ENCODE assay signal across 10 cellular contexts in genomic region chr4:6732441-6733357, GRCh38. TPM values are rescaled to one million over a fixed set of nuclear protein-coding genes. Genes with fewer than 3 reads are reported as not detected.
DNase-seq lines count a peak whose midpoint lies in the region; ATAC-seq and TF ChIP-seq lines count a peak whose summit lies in the region.
"Had no signal": no experiment of that assay in that cellular context is flagged by ENCODE, and none has a peak within 500 bp of the region (broad histone marks: within the 10 kb centered on the region; RNA-seq: fewer than 3 reads in every experiment).

No MANE protein-coding gene starts in this region.

- DNase-seq in CD8-positive, alpha-beta memory T cell: no peak
- peak; percentile 26 for DNase-seq in RPMI8226
- peak; percentile 93 for DNase-seq in fibroblast of pulmonary artery (ENCODE audit: low read depth)
- DNase-seq in osteocyte (ENCODE audit: extremely low spot score, unreplicated experiment): peak; percentile 92
- no peak for DNase-seq in activated T-cell treated with anti-CD3 and anti-CD28 coated beads, Interleukin-2, amount 50 U/mL, for 4 hours
- DNase-seq in SW 1271 (lab: John Stamatoyannopoulos, UW): no peak

- peaks cover 5% of the 10 kb centered on the region for H3K4me1 ChIP-seq in CD8-positive, alpha-beta memory T cell (ENCODE audit: insufficient read depth, low read length)

- no peak overlapping the region for H3K4me3 ChIP-seq in CD8-positive, alpha-beta memory T cell (ENCODE audit: low read length)
- H3K4me3 ChIP-seq in fibroblast of pulmonary artery (replicated peaks; ENCODE audit: low read depth, low read length): no peak overlapping the region
- H3K4me3 ChIP-seq: suprapubic skin had no signal

- H3K9me3 ChIP-seq in CD8-positive, alpha-beta memory T cell (ENCODE audit: low read length): no peaks in the 10 kb centered on the region
- H3K9me3 ChIP-seq: suprapubic skin had no signal

- peak overlapping the region; percentile 83 for H3K27ac ChIP-seq in CD8-positive, alpha-beta memory T cell (ENCODE audit: low read depth, low read length)
- H3K27ac ChIP-seq: suprapubic skin had no signal

- no peak for ATAC-seq in activated T-cell treated with anti-CD3 and anti-CD28 coated beads, Interleukin-2, amount 50 U/mL, for 4 hours
- ATAC-seq in HG03039 (IDR thresholded peaks at IDR 0.05; ENCODE audit: unreplicated experiment): no peak
- ATAC-seq in GM21447 (IDR thresholded peaks at IDR 0.05; ENCODE audit: unreplicated experiment): no peak

- no peak overlapping the region for H3K27ac Mint-ChIP-seq in CD8-positive, alpha-beta memory T cell
- peak overlapping the region; percentile 97 for H3K27ac Mint-ChIP-seq in osteocyte (ENCODE audit: unreplicated experiment)

- H3K36me3 ChIP-seq in CD8-positive, alpha-beta memory T cell (ENCODE audit: insufficient read depth, low read length): no peaks in the 10 kb centered on the region
- H3K36me3 ChIP-seq: suprapubic skin had no signal

- TF ChIP-seq CTCF in fibroblast of pulmonary artery (IDR thresholded peaks at IDR 0.05; ENCODE audit: low read length, missing control alignments) (no peak), osteocyte (IDR thresholded peaks at IDR 0.05) (no peak)

- H3K27me3 ChIP-seq in CD8-positive, alpha-beta memory T cell (ENCODE audit: insufficient read depth, low read length, poor library complexity, severe bottlenecking): no peaks in the 10 kb centered on the region
- H3K27me3 ChIP-seq: suprapubic skin had no signal

- no peaks in the 10 kb centered on the region for H3K36me3 Mint-ChIP-seq in CD8-positive, alpha-beta memory T cell
- H3K36me3 Mint-ChIP-seq in osteocyte (ENCODE audit: unreplicated experiment): no peaks in the 10 kb centered on the region
- H3K36me3 Mint-ChIP-seq in activated T-cell treated with anti-CD3 and anti-CD28 coated beads, Interleukin-2, amount 50 U/mL, for 4 hours (ENCODE audit: insufficient read depth): no peaks in the 10 kb centered on the region

- CTCF ChIA-PET in CD8-positive, alpha-beta memory T cell (lab: Charles Lee): no interaction called here

- no peaks in the 10 kb centered on the region for H3K9me3 Mint-ChIP-seq in CD8-positive, alpha-beta memory T cell
- no peaks in the 10 kb centered on the region for H3K9me3 Mint-ChIP-seq in osteocyte (ENCODE audit: unreplicated experiment)
- no peaks in the 10 kb centered on the region for H3K9me3 Mint-ChIP-seq in activated T-cell treated with anti-CD3 and anti-CD28 coated beads, Interleukin-2, amount 50 U/mL, for 4 hours

- H3K27me3 Mint-ChIP-seq in CD8-positive, alpha-beta memory T cell: peaks cover 0 to 8% of the 10 kb centered on the region in 2 donors
- H3K27me3 Mint-ChIP-seq in osteocyte (ENCODE audit: unreplicated experiment): peaks cover 3% of the 10 kb centered on the region
- peaks cover 2% of the 10 kb centered on the region for H3K27me3 Mint-ChIP-seq in activated T-cell treated with anti-CD3 and anti-CD28 coated beads, Interleukin-2, amount 50 U/mL, for 4 hours (ENCODE audit: low read depth)

- H3K4me1 Mint-ChIP-seq in CD8-positive, alpha-beta memory T cell: peaks cover 0 to 6% (median 2%) of the 10 kb centered on the region in 3 donors
- H3K4me1 Mint-ChIP-seq in osteocyte (ENCODE audit: unreplicated experiment): peaks cover 22% of the 10 kb centered on the region
- peaks cover 6% of the 10 kb centered on the region for H3K4me1 Mint-ChIP-seq in activated T-cell treated with anti-CD3 and anti-CD28 coated beads, Interleukin-2, amount 50 U/mL, for 4 hours (ENCODE audit: low read depth)

- POLR2A ChIA-PET in CD8-positive, alpha-beta memory T cell (lab: Charles Lee): no interaction called here

- H3K4me3 Mint-ChIP-seq in CD8-positive, alpha-beta memory T cell: no peak overlapping the region
- H3K4me3 Mint-ChIP-seq in osteocyte (ENCODE audit: unreplicated experiment): no peak overlapping the region
- H3K4me3 Mint-ChIP-seq in activated T-cell treated with anti-CD3 and anti-CD28 coated beads, Interleukin-2, amount 50 U/mL, for 4 hours: no peak overlapping the region

RNA-seq across cellular contexts. Expression of gene BLOC1S4, which starts 16.7 kb away (rescaled TPM):
- 10 to 100 TPM; 21.5 to 22.9 TPM for total RNA-seq in CD8-positive, alpha-beta memory T cell
- 96.7 TPM for polyA plus RNA-seq in CD8-positive, alpha-beta memory T cell
- 14.9 and 16.1 TPM in 2 replicates for total RNA-seq in osteocyte
- 10 to 100 TPM; 24.4 to 27.4 (median 26.0) TPM for total RNA-seq in activated T-cell treated with anti-CD3 and anti-CD28 coated beads, Interleukin-2, amount 50 U/mL, for 4 hours

RNA-seq across cellular contexts. Expression of gene MRFAP1L1, which starts 23.0 kb away (rescaled TPM):
- total RNA-seq in CD8-positive, alpha-beta memory T cell: 10 to 100 TPM; 54.9 to 55.9 TPM
- 142 TPM for polyA plus RNA-seq in CD8-positive, alpha-beta memory T cell
- total RNA-seq in osteocyte: 58.6 and 58.8 TPM in 2 replicates
- total RNA-seq in activated T-cell treated with anti-CD3 and anti-CD28 coated beads, Interleukin-2, amount 50 U/mL, for 4 hours: 10 to 100 TPM; 47.0 to 53.2 (median 52.4) TPM

RNA-seq across cellular contexts. Expression of gene S100P, which starts 39.0 kb away (rescaled TPM):
- 1 to 10 TPM; 1.0 to 1.2 TPM for total RNA-seq in CD8-positive, alpha-beta memory T cell
- 1.7 TPM for polyA plus RNA-seq in CD8-positive, alpha-beta memory T cell
- not detected in 2 replicates for total RNA-seq in osteocyte
- total RNA-seq in activated T-cell treated with anti-CD3 and anti-CD28 coated beads, Interleukin-2, amount 50 U/mL, for 4 hours: 1 to 10 TPM in 2 of 3 donors, not detected in 1; 1.3 to 2.8 TPM
- total RNA-seq: glomerular endothelial cell had no signal

RNA-seq across cellular contexts. Expression of gene KIAA0232, which starts 49.8 kb away (rescaled TPM):
- 10 to 100 TPM; 16.0 to 16.4 TPM for total RNA-seq in CD8-positive, alpha-beta memory T cell
- polyA plus RNA-seq in CD8-positive, alpha-beta memory T cell: 13.6 TPM
- 27.1 and 30.9 TPM in 2 replicates for total RNA-seq in osteocyte
- total RNA-seq in activated T-cell treated with anti-CD3 and anti-CD28 coated beads, Interleukin-2, amount 50 U/mL, for 4 hours: 10 to 100 TPM; 14.5 to 20.0 (median 18.9) TPM

Comparison
In these comparisons a context has a peak if more than half of its experiments do, and no peak if none do; other contexts are left out.
1. DNase-seq: peak in RPMI8226 (single experiment), fibroblast of pulmonary artery (single experiment) and osteocyte (single experiment); none in CD8-positive, alpha-beta memory T cell (0 of 5), activated T-cell treated with anti-CD3 and anti-CD28 coated beads, Interleukin-2, amount 50 U/mL, for 4 hours (single experiment) and SW 1271 (0 of 2).